In genomic region chr4:75514131-75514948, GRCh38 we compare ENCODE assay signal across 8 cellular contexts. TPM values are rescaled to one million over a fixed set of nuclear protein-coding genes. Genes with fewer than 3 reads are reported as not detected.
DNase-seq lines count a peak whose midpoint lies in the region; ATAC-seq and TF ChIP-seq lines count a peak whose summit lies in the region.

Gene RCHY1 (minus strand): TSS chr4:75514403. CDS start chr4:75514286, 117 bp downstream.
Gene THAP6 (plus strand): TSS chr4:75514473. CDS start chr4:75515453, 980 bp downstream.

- H3F3A ChIP-seq in SK-N-SH (replicated peaks; ENCODE audit: insufficient read depth), result no peaks in the 10 kb centered on the region

- no peak for TF ChIP-seq CTCF in GM06990 (IDR thresholded peaks at IDR 0.05; ENCODE audit: insufficient read depth, low read length, poor library complexity, severe bottlenecking)
- no peak for TF ChIP-seq CTCF in SK-N-SH (IDR thresholded peaks at IDR 0.05)
- TF ChIP-seq CTCF in osteoblast (IDR thresholded peaks at IDR 0.05; ENCODE audit: extremely low read depth, low read depth, low read length), result no peak
- no peak for TF ChIP-seq CTCF in thoracic aorta (IDR thresholded peaks at IDR 0.05)

- H3K9me2 ChIP-seq in SK-N-SH, result no peaks in the 10 kb centered on the region

- H4K20me1 ChIP-seq in SK-N-SH (ENCODE audit: insufficient read depth), result no peaks in the 10 kb centered on the region
- H4K20me1 ChIP-seq in osteoblast (ENCODE audit: insufficient read depth, low read length), result peaks cover 13% of the 10 kb centered on the region

- no peak for TF ChIP-seq EP300 in SK-N-SH (IDR thresholded peaks at IDR 0.05; ENCODE audit: borderline replicate concordance in 1 of 2, low read depth in 1 of 2, low read length in 1 of 2)

- H3K4me1 ChIP-seq in SK-N-SH (ENCODE audit: control insufficient read depth in 1 of 2, insufficient read depth in 2 of 2, low read depth in 1 of 2, low read length in 1 of 2) (peaks cover 0 to 7% of the 10 kb centered on the region in 2 experiments; a peak in 2 of 4 replicates), osteoblast (ENCODE audit: insufficient read depth, low read length) (peaks cover 36% of the 10 kb centered on the region), thoracic aorta (ENCODE audit: control insufficient read depth in 1 of 2, low read depth in 2 of 2) (peaks cover 30 to 48% of the 10 kb centered on the region in 2 donors)

- peak within 1 kb of the TSS; percentile 83 for H3K9ac ChIP-seq in SK-N-SH

- peaks cover 60% of the 10 kb centered on the region for H3K79me2 ChIP-seq in SK-N-SH (ENCODE audit: insufficient read depth)
- peaks cover 60% of the 10 kb centered on the region for H3K79me2 ChIP-seq in osteoblast (ENCODE audit: insufficient read depth, low read length)

- H3K27me3 ChIP-seq in GM06990 (replicated peaks; ENCODE audit: control insufficient read depth, insufficient read depth, low read length), result no peaks in the 10 kb centered on the region
- H3K27me3 ChIP-seq in SK-N-SH (ENCODE audit: insufficient read depth), result no peaks in the 10 kb centered on the region
- no peaks in the 10 kb centered on the region for H3K27me3 ChIP-seq in osteoblast (ENCODE audit: insufficient read depth, low read length)
- H3K27me3 ChIP-seq in thoracic aorta (replicated peaks; ENCODE audit: insufficient read depth), result no peaks in the 10 kb centered on the region

- no peak for TF ChIP-seq RAD21 in SK-N-SH (IDR thresholded peaks at IDR 0.05; ENCODE audit: low read length)

- CTCF ChIA-PET in SK-N-SH (lab: Yijun Ruan, JAX), result interaction anchor here (1.1 to 1.9 kb wide), 6 partner anchors 13 to 210 kb away, joined by 3 to 7 read pairs (median 4); partner anchors contain the start of gene USO1

- under 1% methylated on average over 26 of the region's 61 CpGs for WGBS in SK-N-SH (ENCODE audit: low lambda C conversion rate)

- H3K36me3 ChIP-seq in GM06990 (ENCODE audit: control insufficient read depth, insufficient read depth, low read length) (peaks cover 3% of the 10 kb centered on the region), SK-N-SH (replicated peaks in 1 of 2; ENCODE audit: control insufficient read depth in 1 of 2, insufficient read depth in 2 of 2, low read length in 1 of 2) (peaks cover 29 to 37% of the 10 kb centered on the region in 2 experiments), osteoblast (ENCODE audit: insufficient read depth, low read length) (peaks cover 23% of the 10 kb centered on the region), thoracic aorta (no peaks in the 10 kb centered on the region)

- ATAC-seq in HG02571 (IDR thresholded peaks at IDR 0.05; ENCODE audit: unreplicated experiment) (peak; percentile 93), thoracic aorta (ENCODE audit: insufficient number of reproducible peaks, low FRiP score, low read depth) (peak; percentile 90)

- peak within 1 kb of the TSS; percentile 98 for H2AFZ ChIP-seq in SK-N-SH (ENCODE audit: low read depth)
- H2AFZ ChIP-seq in osteoblast (ENCODE audit: low read length), result peak within 1 kb of the TSS; percentile 98

- DNase-seq in GM06990 (ENCODE audit: extremely low read depth, insufficient read length) (peak; percentile 93), NCI-H1048 (lab: John Stamatoyannopoulos, UW) (peak; percentile 88), SK-N-SH (peak; percentile 90), glomerular endothelial cell (ENCODE audit: extremely low read depth, low read depth, low spot score) (peak; percentile 68), osteoblast (ENCODE audit: insufficient read length, low spot score, missing footprints) (peak; percentile 77), thoracic aorta (ENCODE audit: low spot score) (peak; percentile 88)
- peak; percentile 91 for DNase-seq in activated naive CD4-positive, alpha-beta T cell treated with anti-CD3 and anti-CD28 coated beads, Interleukin-2, amount 50 U/mL, for 16 hours

- H3K4me2 ChIP-seq in SK-N-SH (peak within 1 kb of the TSS; percentile 87), osteoblast (ENCODE audit: insufficient read depth, low read length) (peak within 1 kb of the TSS; percentile 98)

- POLR2A ChIA-PET in SK-N-SH (lab: Yijun Ruan, JAX), result interaction anchor here (0.7 to 1.4 kb wide), 6 partner anchors 9 to 210 kb away, joined by 3 to 6 read pairs (median 4); partner anchors contain the start of gene USO1

- no peaks in the 10 kb centered on the region for H3K9me3 ChIP-seq in SK-N-SH
- H3K9me3 ChIP-seq in osteoblast (ENCODE audit: low read depth, low read length), result no peaks in the 10 kb centered on the region
- no peaks in the 10 kb centered on the region for H3K9me3 ChIP-seq in thoracic aorta

- H3K4me3 ChIP-seq in GM06990 (replicated peaks; ENCODE audit: low read depth, low read length), result peak within 1 kb of the TSS; percentile 64
- peak within 1 kb of the TSS; percentile 90 to 93 for H3K4me3 ChIP-seq in SK-N-SH (ENCODE audit: low read depth in 2 of 2, low read length in 1 of 2)
- H3K4me3 ChIP-seq in osteoblast (ENCODE audit: insufficient read depth, low read length), result peak within 1 kb of the TSS; percentile 97
- H3K4me3 ChIP-seq in thoracic aorta, result peak within 1 kb of the TSS; percentile 73

- peak within 1 kb of the TSS; percentile 91 to 99 for H3K27ac ChIP-seq in SK-N-SH (ENCODE audit: low read depth in 2 of 2, low read length in 1 of 2)
- peak within 1 kb of the TSS; percentile 96 for H3K27ac ChIP-seq in osteoblast (ENCODE audit: low read depth, low read length)
- H3K27ac ChIP-seq in thoracic aorta, result peak within 1 kb of the TSS; percentile 86 to 98

TF ChIP-seq in SK-N-SH, 30 proteins besides CTCF, POLR2A, EP300 and RAD21 (continues in another document):
- TF ChIP-seq RFX5 (IDR thresholded peaks at IDR 0.05; ENCODE audit: low read length) (peak; percentile 9; the same call in 1 of the 2 replicates), EZH2phosphoT487 (IDR thresholded peaks at IDR 0.05; ENCODE audit: borderline replicate concordance, low read depth) (no peak), JUND (IDR thresholded peaks at IDR 0.05) (no peak), IRF3 (IDR thresholded peaks at IDR 0.05; ENCODE audit: low read depth, low read length) (no peak), RCOR1 (IDR thresholded peaks at IDR 0.05; ENCODE audit: low read length) (0 out of 2 replicates have a peak, but pooled peaks have one; percentile 29), MXI1 (IDR thresholded peaks at IDR 0.05; ENCODE audit: low read depth, low read length) (peak; percentile 82), TEAD4 (IDR thresholded peaks at IDR 0.05; ENCODE audit: borderline replicate concordance, insufficient read depth) (peak; percentile 83), POLR2AphosphoS5 (IDR thresholded peaks at IDR 0.05; ENCODE audit: low read depth, low read length) (peak; percentile 97), TAF1 (IDR thresholded peaks at IDR 0.05; ENCODE audit: borderline replicate concordance, low read depth, low read length) (peak; percentile 94), USF2 (IDR thresholded peaks at IDR 0.05; ENCODE audit: borderline replicate concordance, low read depth, low read length) (peak; percentile 77), SIN3A (IDR thresholded peaks at IDR 0.05; ENCODE audit: borderline replicate concordance, low read depth, low read length) (peak; percentile 24; the same call in 1 of the 2 replicates), NFIC (IDR thresholded peaks at IDR 0.05; ENCODE audit: borderline replicate concordance) (no peak), MAX (IDR thresholded peaks at IDR 0.05; ENCODE audit: low read depth) (peak; percentile 81; the same call in 1 of the 2 replicates), ELF1 (IDR thresholded peaks at IDR 0.05) (peak; percentile 95), MEF2A (IDR thresholded peaks at IDR 0.05; ENCODE audit: borderline replicate concordance, low read depth) (no peak), NRF1 (IDR thresholded peaks at IDR 0.05; ENCODE audit: low read depth, low read length) (peak; percentile 28; the same call in 1 of the 2 replicates), GABPA (IDR thresholded peaks at IDR 0.05; ENCODE audit: low read depth) (peak; percentile 96), FOXJ3 (CRISPR knock-in tag; IDR thresholded peaks at IDR 0.05) (peak; percentile 65; the same call in 1 of the 2 replicates), FOXM1 (IDR thresholded peaks at IDR 0.05; ENCODE audit: low read depth) (no peak), YY1 (IDR thresholded peaks at IDR 0.05; ENCODE audit: low read depth) (peak; percentile 95)

RNA-seq across cellular contexts. Expression of gene RCHY1, which starts in this region (rescaled TPM):
- polyA plus RNA-seq in SK-N-SH (2012; rRNA removed), result 13.5 and 17.4 TPM in 2 replicates
- 29.3 and 36.9 TPM in 2 replicates for polyA plus RNA-seq in SK-N-SH (2012; cell fraction: cytosol; rRNA removed)
- 4.1 and 14.0 TPM in 2 replicates for polyA plus RNA-seq in SK-N-SH (2012; cell fraction: nucleus; rRNA removed)
- total RNA-seq in glomerular endothelial cell (19.6 and 33.6 TPM in 2 replicates), osteoblast (20.0 and 27.9 TPM in 2 replicates), thoracic aorta (10 to 100 TPM; 17.6 to 25.0 TPM)

RNA-seq across cellular contexts. Expression of gene THAP6, which starts in this region (rescaled TPM):
- polyA plus RNA-seq in SK-N-SH (2012; rRNA removed), result 6.9 and 9.6 TPM in 2 replicates
- polyA plus RNA-seq in SK-N-SH (2012; cell fraction: cytosol; rRNA removed), result 5.8 and 7.2 TPM in 2 replicates
- polyA plus RNA-seq in SK-N-SH (2012; cell fraction: nucleus; rRNA removed), result 13.3 and 31.3 TPM in 2 replicates
- total RNA-seq in glomerular endothelial cell, result 5.8 and 9.7 TPM in 2 replicates
- total RNA-seq in osteoblast, result 17.0 and 20.9 TPM in 2 replicates
- total RNA-seq in thoracic aorta, result 10 to 100 TPM; 13.4 to 37.0 TPM

Comparison
In these comparisons a context has a peak if more than half of its experiments do, and no peak if none do; other contexts are left out.
1. Peak in every context shown above with its lines: DNase-seq, ATAC-seq, H3K4me3 ChIP-seq and H3K27ac ChIP-seq.